In the genomic region with DNA sequence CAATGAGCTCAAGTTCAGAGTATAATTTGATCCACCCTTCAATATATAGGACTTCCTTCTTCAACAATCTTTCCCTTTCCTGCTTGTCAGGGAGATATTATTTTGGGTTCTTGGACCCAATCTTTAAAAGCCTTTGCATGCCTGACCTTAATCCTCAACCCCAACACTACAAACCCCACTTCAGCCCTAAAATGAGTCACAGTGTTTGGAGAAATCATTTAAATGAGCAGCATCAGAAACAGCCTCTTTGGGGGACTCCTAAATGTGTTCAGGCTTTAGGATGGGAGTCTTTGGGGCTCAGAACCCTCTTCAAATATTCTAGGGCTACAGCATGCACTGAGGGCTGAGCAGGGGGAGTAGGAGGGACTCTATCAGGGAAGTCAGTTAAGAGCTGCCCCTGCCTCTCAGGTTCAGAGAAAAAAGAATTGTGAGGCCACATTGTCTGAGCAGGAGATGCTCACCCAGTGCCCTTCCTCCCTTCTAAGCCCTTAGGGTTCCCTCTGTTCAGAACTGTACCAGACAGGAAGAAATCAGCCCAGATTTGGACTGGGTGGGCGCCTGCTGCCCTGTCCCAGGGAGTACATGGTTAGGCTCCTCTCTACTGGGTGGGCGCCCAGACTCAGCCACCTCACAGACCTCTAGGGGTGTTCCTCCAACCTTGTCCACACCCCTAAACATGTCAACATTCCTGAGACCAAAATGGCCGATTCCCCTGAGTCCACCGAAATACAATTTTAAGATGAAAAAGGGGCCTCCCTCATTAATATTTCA, we compare ENCODE assay signal across 26 cellular contexts. TPM values are rescaled to one million over a fixed set of nuclear protein-coding genes. Genes with fewer than 3 reads are reported as not detected.
"Had no signal": no experiment of that assay in that cellular context is flagged by ENCODE, and none has a peak within 500 bp of the region (broad histone marks: within the 10 kb centered on the region; RNA-seq: fewer than 3 reads in every experiment).

No MANE protein-coding gene starts in this region.

- H3K79me2 ChIP-seq: hepatocyte had no signal

- H3K9me3 Mint-ChIP-seq: activated B cell treated with CpG ODN at 0.5 μM for 24 hours; activated CD8-positive, alpha-beta T cell treated with anti-CD3 and anti-CD28 coated beads for 36 hours; activated naive CD4-positive, alpha-beta T cell treated with anti-CD3 and anti-CD28 coated beads, Interleukin-2, amount 10 ng/mL, durations not matched to agents 7 days and 5 days; activated T-cell treated with anti-CD3 and anti-CD28 coated beads, Interleukin-2, amount 50 U/mL, for 24 hours; dendritic cell treated with granulocyte-macrophage colony-stimulating factor and Interleukin-4, amounts not matched to agents 40 ng/mL and 50 ng/mL, for 4 days; naive B cell; neural crest cell; stimulated activated naive CD8-positive, alpha-beta T cell treated with anti-CD3 and anti-CD28 coated beads, Interleukin-15, amount 100 ng/mL, for 72 hours; T-cell had no signal

- H3K27ac ChIP-seq: ascending aorta, breast epithelium, epithelial cell of prostate, hepatocyte, left lung, right atrium auricular region, suprapubic skin, upper lobe of left lung had no signal

- H3K4me1 Mint-ChIP-seq: neural crest cell had no signal

- H3K36me3 ChIP-seq: ascending aorta, breast epithelium, left lung, right atrium auricular region, suprapubic skin, upper lobe of left lung had no signal

- H3K27ac Mint-ChIP-seq: activated CD8-positive, alpha-beta T cell treated with anti-CD3 and anti-CD28 coated beads for 36 hours; activated naive CD4-positive, alpha-beta T cell treated with anti-CD3 and anti-CD28 coated beads, Interleukin-2, amount 10 ng/mL, durations not matched to agents 7 days and 5 days; activated T-cell treated with anti-CD3 and anti-CD28 coated beads, Interleukin-2, amount 50 U/mL, for 24 hours; dendritic cell treated with granulocyte-macrophage colony-stimulating factor and Interleukin-4, amounts not matched to agents 40 ng/mL and 50 ng/mL, for 4 days; progenitor cell of endocrine pancreas; stimulated activated naive CD8-positive, alpha-beta T cell treated with anti-CD3 and anti-CD28 coated beads, Interleukin-15, amount 100 ng/mL, for 72 hours had no signal

- H3K9me3 ChIP-seq: ascending aorta, breast epithelium, left lung, right atrium auricular region, suprapubic skin, upper lobe of left lung had no signal

- H3K36me3 Mint-ChIP-seq: activated naive CD4-positive, alpha-beta T cell treated with anti-CD3 and anti-CD28 coated beads, Interleukin-2, amount 10 ng/mL, durations not matched to agents 7 days and 5 days; naive B cell; T-cell had no signal

- H3K4me2 ChIP-seq: hepatocyte had no signal

- ATAC-seq: activated CD8-positive, alpha-beta T cell treated with anti-CD3 and anti-CD28 coated beads for 36 hours; left lung; stimulated activated naive CD8-positive, alpha-beta T cell treated with anti-CD3 and anti-CD28 coated beads, Interleukin-15, amount 100 ng/mL, for 72 hours; T-cell had no signal

- H2AFZ ChIP-seq: hepatocyte had no signal

- H3K4me3 ChIP-seq: ascending aorta, hepatocyte, left lung, right atrium auricular region, upper lobe of left lung had no signal

- H3K4me3 Mint-ChIP-seq: activated CD8-positive, alpha-beta T cell treated with anti-CD3 and anti-CD28 coated beads for 36 hours; activated naive CD4-positive, alpha-beta T cell treated with anti-CD3 and anti-CD28 coated beads, Interleukin-2, amount 10 ng/mL, durations not matched to agents 7 days and 5 days; activated T-cell treated with anti-CD3 and anti-CD28 coated beads, Interleukin-2, amount 50 U/mL, for 24 hours; dendritic cell treated with granulocyte-macrophage colony-stimulating factor and Interleukin-4, amounts not matched to agents 40 ng/mL and 50 ng/mL, for 4 days; neural crest cell had no signal

- DNase-seq: activated B cell treated with CpG ODN at 0.5 μM for 24 hours; activated CD4-positive, alpha-beta T cell treated with anti-CD3 and anti-CD28 coated beads for 48 hours; activated CD8-positive, alpha-beta T cell treated with anti-CD3 and anti-CD28 coated beads for 36 hours; activated naive CD4-positive, alpha-beta T cell treated with anti-CD3 and anti-CD28 coated beads, Interleukin-2, amount 10 ng/mL, durations not matched to agents 7 days and 5 days; activated T-cell treated with anti-CD3 and anti-CD28 coated beads, Interleukin-2, amount 50 U/mL, for 24 hours; effector memory CD4-positive, alpha-beta T cell; foreskin fibroblast; kidney; left lung; naive B cell; stimulated activated naive CD8-positive, alpha-beta T cell treated with anti-CD3 and anti-CD28 coated beads, Interleukin-15, amount 100 ng/mL, for 72 hours; T-cell; upper lobe of left lung had no signal

RNA-seq across cellular contexts. Expression of gene NEUROD2, which starts 5.0 kb away (rescaled TPM):
- total RNA-seq: activated B cell treated with CpG ODN at 0.5 μM for 24 hours; activated CD8-positive, alpha-beta T cell treated with anti-CD3 and anti-CD28 coated beads for 36 hours; ascending aorta; breast epithelium; glomerular endothelial cell; hepatocyte; kidney; left lung; lung microvascular endothelial cell; neural crest cell; progenitor cell of endocrine pancreas; right atrium auricular region; skeletal muscle tissue; suprapubic skin; T-cell; upper lobe of left lung had no signal
- polyA plus RNA-seq: hepatocyte had no signal

RNA-seq across cellular contexts. Expression of gene PPP1R1B, which starts 24.0 kb away (rescaled TPM):
- total RNA-seq: activated B cell treated with CpG ODN at 0.5 μM for 24 hours; activated CD8-positive, alpha-beta T cell treated with anti-CD3 and anti-CD28 coated beads for 36 hours; glomerular endothelial cell; lung microvascular endothelial cell; mononuclear cell; neural crest cell; progenitor cell of endocrine pancreas had no signal
